1 cellular context compared by ENCODE assay signal in genomic region chr10:6530966-6531365, GRCh38.
TF ChIP-seq lines count a peak whose summit lies in the region.

No MANE protein-coding gene starts in this region.

TF ChIP-seq in SK-N-SH, 30 proteins besides CTCF, POLR2A, EP300 and RAD21:
- TF ChIP-seq EZH2phosphoT487 (IDR thresholded peaks at IDR 0.05; ENCODE audit: borderline replicate concordance, low read depth), result no peak
- TF ChIP-seq, protein P1, sequence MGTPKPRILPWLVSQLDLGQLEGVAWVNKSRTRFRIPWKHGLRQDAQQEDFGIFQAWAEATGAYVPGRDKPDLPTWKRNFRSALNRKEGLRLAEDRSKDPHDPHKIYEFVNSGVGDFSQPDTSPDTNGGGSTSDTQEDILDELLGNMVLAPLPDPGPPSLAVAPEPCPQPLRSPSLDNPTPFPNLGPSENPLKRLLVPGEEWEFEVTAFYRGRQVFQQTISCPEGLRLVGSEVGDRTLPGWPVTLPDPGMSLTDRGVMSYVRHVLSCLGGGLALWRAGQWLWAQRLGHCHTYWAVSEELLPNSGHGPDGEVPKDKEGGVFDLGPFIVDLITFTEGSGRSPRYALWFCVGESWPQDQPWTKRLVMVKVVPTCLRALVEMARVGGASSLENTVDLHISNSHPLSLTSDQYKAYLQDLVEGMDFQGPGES (IDR thresholded peaks at IDR 0.05; ENCODE audit: low read depth, low read length), result no peak
